In genomic region chr4:126604273-126604867, GRCh38 we compare ENCODE assay signal across 8 cellular contexts.
A peak's percentile ranks its signal among the peaks of the same experiment; 100 is the strongest.
DNase-seq lines count a peak whose midpoint lies in the region; ATAC-seq and TF ChIP-seq lines count a peak whose summit lies in the region.

No MANE protein-coding gene starts in this region.

- no peak overlapping the region for H3K4me2 ChIP-seq in GM23338

- no peak overlapping the region for H3K27ac Mint-ChIP-seq in GM23338
- H3K27ac Mint-ChIP-seq in nephron, result no peak overlapping the region

- H3K36me3 ChIP-seq in GM23338 (ENCODE audit: insufficient read depth), result no peaks in the 10 kb centered on the region

- H3K4me1 ChIP-seq in GM23338 (ENCODE audit: insufficient read depth), result peaks cover 11% of the 10 kb centered on the region

- DNase-seq in CMK (ENCODE audit: low read depth) (peak; percentile 22), GM23338 (ENCODE audit: low spot score) (peak; percentile 57), NCI-H460 (ENCODE audit: extremely low read depth, low read depth) (peak; percentile 45), dermis microvascular lymphatic vessel endothelial cell (ENCODE audit: low read depth in 2 of 2) (peak; percentile 2 to 41), UCSD-AML1 (lab: John Stamatoyannopoulos, UW; ENCODE audit: unreplicated experiment) (no peak), NCI-H187 treated with DMSO at 0.1 percent for 48 hours (lab: John Stamatoyannopoulos, UW) (no peak)
- DNase-seq in activated effector memory CD4-positive, alpha-beta T cell treated with anti-CD3 and anti-CD28 coated beads, Interleukin-2, amount 50 U/mL, for 16 hours, result no peak

- H3K27me3 Mint-ChIP-seq in GM23338 (ENCODE audit: insufficient read depth, low read depth, poor library complexity) (peaks cover 3% of the 10 kb centered on the region), nephron (ENCODE audit: low read depth) (no peaks in the 10 kb centered on the region)

- H3K27ac ChIP-seq in GM23338 (ENCODE audit: low read depth), result no peak overlapping the region

- no peaks in the 10 kb centered on the region for H4K20me1 ChIP-seq in GM23338 (replicated peaks; ENCODE audit: insufficient read depth)

- H3K36me3 Mint-ChIP-seq in GM23338 (ENCODE audit: low read depth) (no peaks in the 10 kb centered on the region), nephron (ENCODE audit: low read depth) (no peaks in the 10 kb centered on the region)

- H3K9me2 ChIP-seq in GM23338 (ENCODE audit: insufficient read depth), result no peaks in the 10 kb centered on the region

- peak; percentile 77 to 87 for TF ChIP-seq CTCF in GM23338 (conservative IDR thresholded peaks at IDR 0.05; ENCODE audit: low read depth in 2 of 2)
- TF ChIP-seq CTCF in nephron (IDR thresholded peaks at IDR 0.05; ENCODE audit: unreplicated experiment in 3 of 3), result peak; percentile 69 to 77 (median 70)

- H3K4me3 ChIP-seq in GM23338, result no peak overlapping the region

- no peaks in the 10 kb centered on the region for H3F3A ChIP-seq in GM23338 (replicated peaks; ENCODE audit: low read depth)

- no peak overlapping the region for H2AFZ ChIP-seq in GM23338

- no peaks in the 10 kb centered on the region for H3K9me3 Mint-ChIP-seq in GM23338
- H3K9me3 Mint-ChIP-seq in nephron, result no peaks in the 10 kb centered on the region

- peaks cover 9% of the 10 kb centered on the region; the same call in 2 of the 3 replicates for H3K4me1 Mint-ChIP-seq in GM23338
- H3K4me1 Mint-ChIP-seq in nephron, result peaks cover 8% of the 10 kb centered on the region

- ATAC-seq in GM23338, result peak; percentile 60

- H3K4me3 Mint-ChIP-seq in GM23338, result no peak overlapping the region
- H3K4me3 Mint-ChIP-seq in nephron, result no peak overlapping the region

- no peaks in the 10 kb centered on the region for H3K79me2 ChIP-seq in GM23338 (replicated peaks; ENCODE audit: insufficient read depth)

- no peaks in the 10 kb centered on the region for H3K27me3 ChIP-seq in GM23338 (ENCODE audit: insufficient read depth)

TF ChIP-seq in GM23338, 12 proteins besides CTCF, POLR2A, EP300 and RAD21:
- TF ChIP-seq REST (IDR thresholded peaks at IDR 0.05; ENCODE audit: unreplicated experiment), result no peak
- no peak for TF ChIP-seq JUNB (IDR thresholded peaks at IDR 0.05; ENCODE audit: unreplicated experiment)
- TF ChIP-seq POLR2AphosphoS5 (IDR thresholded peaks at IDR 0.05; ENCODE audit: low read depth), result no peak
- no peak for TF ChIP-seq EZH2 (IDR thresholded peaks at IDR 0.05; ENCODE audit: low read depth, unreplicated experiment)
- no peak for TF ChIP-seq EZH2phosphoT487 (IDR thresholded peaks at IDR 0.05; ENCODE audit: unreplicated experiment)
- TF ChIP-seq ZNF331 (CRISPR knock-in tag; IDR thresholded peaks at IDR 0.05; ENCODE audit: low read depth), result no peak
- TF ChIP-seq ZNF114 (CRISPR knock-in tag; IDR thresholded peaks at IDR 0.05), result no peak
- TF ChIP-seq, protein P1, sequence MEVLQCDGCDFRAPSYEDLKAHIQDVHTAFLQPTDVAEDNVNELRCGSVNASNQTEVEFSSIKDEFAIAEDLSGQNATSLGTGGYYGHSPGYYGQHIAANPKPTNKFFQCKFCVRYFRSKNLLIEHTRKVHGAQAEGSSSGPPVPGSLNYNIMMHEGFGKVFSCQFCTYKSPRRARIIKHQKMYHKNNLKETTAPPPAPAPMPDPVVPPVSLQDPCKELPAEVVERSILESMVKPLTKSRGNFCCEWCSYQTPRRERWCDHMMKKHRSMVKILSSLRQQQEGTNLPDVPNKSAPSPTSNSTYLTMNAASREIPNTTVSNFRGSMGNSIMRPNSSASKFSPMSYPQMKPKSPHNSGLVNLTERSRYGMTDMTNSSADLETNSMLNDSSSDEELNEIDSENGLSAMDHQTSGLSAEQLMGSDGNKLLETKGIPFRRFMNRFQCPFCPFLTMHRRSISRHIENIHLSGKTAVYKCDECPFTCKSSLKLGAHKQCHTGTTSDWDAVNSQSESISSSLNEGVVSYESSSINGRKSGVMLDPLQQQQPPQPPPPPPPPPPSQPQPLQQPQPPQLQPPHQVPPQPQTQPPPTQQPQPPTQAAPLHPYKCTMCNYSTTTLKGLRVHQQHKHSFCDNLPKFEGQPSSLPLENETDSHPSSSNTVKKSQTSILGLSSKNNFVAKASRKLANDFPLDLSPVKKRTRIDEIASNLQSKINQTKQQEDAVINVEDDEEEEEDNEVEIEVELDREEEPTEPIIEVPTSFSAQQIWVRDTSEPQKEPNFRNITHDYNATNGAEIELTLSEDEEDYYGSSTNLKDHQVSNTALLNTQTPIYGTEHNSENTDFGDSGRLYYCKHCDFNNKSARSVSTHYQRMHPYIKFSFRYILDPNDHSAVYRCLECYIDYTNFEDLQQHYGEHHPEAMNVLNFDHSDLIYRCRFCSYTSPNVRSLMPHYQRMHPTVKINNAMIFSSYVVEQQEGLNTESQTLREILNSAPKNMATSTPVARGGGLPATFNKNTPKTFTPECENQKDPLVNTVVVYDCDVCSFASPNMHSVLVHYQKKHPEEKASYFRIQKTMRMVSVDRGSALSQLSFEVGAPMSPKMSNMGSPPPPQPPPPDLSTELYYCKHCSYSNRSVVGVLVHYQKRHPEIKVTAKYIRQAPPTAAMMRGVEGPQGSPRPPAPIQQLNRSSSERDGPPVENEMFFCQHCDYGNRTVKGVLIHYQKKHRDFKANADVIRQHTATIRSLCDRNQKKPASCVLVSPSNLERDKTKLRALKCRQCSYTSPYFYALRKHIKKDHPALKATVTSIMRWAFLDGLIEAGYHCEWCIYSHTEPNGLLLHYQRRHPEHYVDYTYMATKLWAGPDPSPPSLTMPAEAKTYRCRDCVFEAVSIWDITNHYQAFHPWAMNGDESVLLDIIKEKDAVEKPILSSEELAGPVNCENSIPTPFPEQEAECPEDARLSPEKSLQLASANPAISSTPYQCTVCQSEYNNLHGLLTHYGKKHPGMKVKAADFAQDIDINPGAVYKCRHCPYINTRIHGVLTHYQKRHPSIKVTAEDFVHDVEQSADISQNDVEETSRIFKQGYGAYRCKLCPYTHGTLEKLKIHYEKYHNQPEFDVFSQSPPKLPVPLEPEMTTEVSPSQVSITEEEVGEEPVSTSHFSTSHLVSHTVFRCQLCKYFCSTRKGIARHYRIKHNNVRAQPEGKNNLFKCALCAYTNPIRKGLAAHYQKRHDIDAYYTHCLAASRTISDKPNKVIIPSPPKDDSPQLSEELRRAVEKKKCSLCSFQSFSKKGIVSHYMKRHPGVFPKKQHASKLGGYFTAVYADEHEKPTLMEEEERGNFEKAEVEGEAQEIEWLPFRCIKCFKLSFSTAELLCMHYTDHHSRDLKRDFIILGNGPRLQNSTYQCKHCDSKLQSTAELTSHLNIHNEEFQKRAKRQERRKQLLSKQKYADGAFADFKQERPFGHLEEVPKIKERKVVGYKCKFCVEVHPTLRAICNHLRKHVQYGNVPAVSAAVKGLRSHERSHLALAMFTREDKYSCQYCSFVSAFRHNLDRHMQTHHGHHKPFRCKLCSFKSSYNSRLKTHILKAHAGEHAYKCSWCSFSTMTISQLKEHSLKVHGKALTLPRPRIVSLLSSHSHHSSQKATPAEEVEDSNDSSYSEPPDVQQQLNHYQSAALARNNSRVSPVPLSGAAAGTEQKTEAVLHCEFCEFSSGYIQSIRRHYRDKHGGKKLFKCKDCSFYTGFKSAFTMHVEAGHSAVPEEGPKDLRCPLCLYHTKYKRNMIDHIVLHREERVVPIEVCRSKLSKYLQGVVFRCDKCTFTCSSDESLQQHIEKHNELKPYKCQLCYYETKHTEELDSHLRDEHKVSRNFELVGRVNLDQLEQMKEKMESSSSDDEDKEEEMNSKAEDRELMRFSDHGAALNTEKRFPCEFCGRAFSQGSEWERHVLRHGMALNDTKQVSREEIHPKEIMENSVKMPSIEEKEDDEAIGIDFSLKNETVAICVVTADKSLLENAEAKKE (CRISPR knock-in tag; IDR thresholded peaks at IDR 0.05), result no peak
- TF ChIP-seq NANOG (IDR thresholded peaks at IDR 0.05; ENCODE audit: borderline replicate concordance), result no peak
- TF ChIP-seq CREB1 (CRISPR knock-in tag; IDR thresholded peaks at IDR 0.05; ENCODE audit: low read depth), result no peak
- TF ChIP-seq, protein P2, sequence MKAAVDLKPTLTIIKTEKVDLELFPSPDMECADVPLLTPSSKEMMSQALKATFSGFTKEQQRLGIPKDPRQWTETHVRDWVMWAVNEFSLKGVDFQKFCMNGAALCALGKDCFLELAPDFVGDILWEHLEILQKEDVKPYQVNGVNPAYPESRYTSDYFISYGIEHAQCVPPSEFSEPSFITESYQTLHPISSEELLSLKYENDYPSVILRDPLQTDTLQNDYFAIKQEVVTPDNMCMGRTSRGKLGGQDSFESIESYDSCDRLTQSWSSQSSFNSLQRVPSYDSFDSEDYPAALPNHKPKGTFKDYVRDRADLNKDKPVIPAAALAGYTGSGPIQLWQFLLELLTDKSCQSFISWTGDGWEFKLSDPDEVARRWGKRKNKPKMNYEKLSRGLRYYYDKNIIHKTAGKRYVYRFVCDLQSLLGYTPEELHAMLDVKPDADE (IDR thresholded peaks at IDR 0.05), result no peak
- no peak for TF ChIP-seq STAT1 (IDR thresholded peaks at IDR 0.05; ENCODE audit: unreplicated experiment)

Comparison
In these comparisons a context has a peak if more than half of its experiments do, and no peak if none do; other contexts are left out.
1. DNase-seq: peak in CMK (single experiment), GM23338 (single experiment), NCI-H460 (single experiment) and dermis microvascular lymphatic vessel endothelial cell (2 of 2); none in UCSD-AML1 (single experiment), activated effector memory CD4-positive, alpha-beta T cell treated with anti-CD3 and anti-CD28 coated beads, Interleukin-2, amount 50 U/mL, for 16 hours (single experiment) and NCI-H187 treated with DMSO at 0.1 percent for 48 hours (single experiment).